21 cellular contexts compared by ENCODE assay signal in the genomic region with DNA sequence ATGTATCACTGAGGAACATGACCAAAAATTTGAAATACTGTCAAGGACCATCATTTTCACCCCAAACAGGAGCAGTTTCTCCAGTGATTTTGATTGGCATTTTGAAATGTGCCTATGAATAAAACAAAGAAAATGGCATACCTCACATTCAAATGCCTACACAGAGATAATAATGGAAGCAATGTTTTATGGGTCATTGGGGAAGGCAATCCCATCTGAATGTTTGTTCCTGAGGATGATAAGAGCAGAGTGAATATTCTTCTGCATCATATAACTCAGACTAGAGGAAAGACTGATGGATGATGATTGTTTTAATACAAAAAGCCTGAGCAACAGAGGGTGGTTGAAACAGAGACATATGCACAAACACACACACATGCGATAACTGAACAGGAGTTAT.
"Had no signal": no experiment of that assay in that cellular context is flagged by ENCODE, and none has a peak within 500 bp of the region (broad histone marks: within the 10 kb centered on the region; RNA-seq: fewer than 3 reads in every experiment).

No MANE protein-coding gene starts in this region.

- H3K4me3 ChIP-seq: esophagus muscularis mucosa, gastrocnemius medialis, heart right ventricle, mucosa of descending colon, ovary had no signal

- H3K27me3 Mint-ChIP-seq: naive thymus-derived CD8-positive, alpha-beta T cell had no signal

- H3K4me3 Mint-ChIP-seq: naive thymus-derived CD8-positive, alpha-beta T cell; neural crest cell had no signal

- DNase-seq: cortex of kidney; effector memory CD4-positive, alpha-beta T cell; gastrocnemius medialis; heart right ventricle; hypothalamus; mammary epithelial cell; mucosa of descending colon; naive thymus-derived CD8-positive, alpha-beta T cell; nucleus accumbens; ovary; right cardiac atrium; small intestine; stimulated activated CD4-positive, alpha-beta T cell treated with anti-CD3 and anti-CD28 coated beads, Interleukin-2, amount 100 ng/mL, for 48 hours; stimulated activated naive CD4-positive, alpha-beta T cell treated with Interleukin-2 at 50 U/mL for 16 hours; trophoblast cell had no signal

- FAIRE-seq: endometrium, islet of Langerhans had no signal

- H3K27me3 ChIP-seq: esophagus muscularis mucosa, gastrocnemius medialis, heart right ventricle, ovary had no signal

- H3K4me1 ChIP-seq: esophagus muscularis mucosa, gastrocnemius medialis, heart right ventricle had no signal

- ATAC-seq: gastrocnemius medialis; heart right ventricle; left lobe of liver; mucosa of descending colon; naive thymus-derived CD8-positive, alpha-beta T cell; right cardiac atrium had no signal

- H3K27ac ChIP-seq: epithelial cell of prostate, esophagus muscularis mucosa, gastrocnemius medialis, heart right ventricle, ovary had no signal

- H3K4me1 Mint-ChIP-seq: naive thymus-derived CD8-positive, alpha-beta T cell had no signal

- H3K36me3 ChIP-seq: esophagus muscularis mucosa, gastrocnemius medialis, heart right ventricle, ovary had no signal

- H3K9me3 ChIP-seq: esophagus muscularis mucosa, gastrocnemius medialis, ovary had no signal

- H3K36me3 Mint-ChIP-seq: naive thymus-derived CD8-positive, alpha-beta T cell had no signal

- H3K27ac Mint-ChIP-seq: naive thymus-derived CD8-positive, alpha-beta T cell had no signal
